In genomic region chr4:39205000-39205399, GRCh38 we compare ENCODE assay signal across 18 cellular contexts. TPM values are rescaled to one million over a fixed set of nuclear protein-coding genes. Genes with fewer than 3 reads are reported as not detected.
DNase-seq lines count a peak whose midpoint lies in the region; ATAC-seq and TF ChIP-seq lines count a peak whose summit lies in the region.
"Had no signal": no experiment of that assay in that cellular context is flagged by ENCODE, and none has a peak within 500 bp of the region (broad histone marks: within the 10 kb centered on the region; RNA-seq: fewer than 3 reads in every experiment).

No MANE protein-coding gene starts in this region.

- POLR2A ChIA-PET in AG04449 (lab: Yijun Ruan, JAX), result interaction anchor here (0.7 kb wide), 1 partner anchor 28 kb away, joined by 3 read pairs; no protein-coding TSS in a partner anchor

- DNase-seq in AG04449 (ENCODE audit: low read depth, low spot score), result peak; percentile 4
- peak; percentile 49 for DNase-seq in LNCaP clone FGC (ENCODE audit: low read depth)
- DNase-seq in erythroblast (lab: John Stamatoyannopoulos, UW), result peak; percentile 3 to 42
- no peak for DNase-seq in left lobe of liver (ENCODE audit: low spot score)
- no peak for DNase-seq in activated naive CD4-positive, alpha-beta T cell treated with Interleukin-2 at 50 U/mL for 16 hours
- DNase-seq in ureter (ENCODE audit: low spot score), result no peak
- DNase-seq in COLO668 (lab: John Stamatoyannopoulos, UW; ENCODE audit: unreplicated experiment), result no peak
- DNase-seq: AML-193, Caco-2, DMS153, EL, NCI-H1436 treated with DMSO at 0.1 percent for 48 hours, NCI-H2081, NCI-H748 treated with DMSO at 0.1 percent for 48 hours, PC-3 had no signal

- CTCF ChIA-PET in AG04449 (lab: Yijun Ruan, JAX), result no interaction called here

- TF ChIP-seq CTCF in AG04449 (IDR thresholded peaks at IDR 0.05; ENCODE audit: insufficient read depth, low read length, missing control alignments), result no peak
- no peak for TF ChIP-seq CTCF in LNCaP clone FGC (IDR thresholded peaks at IDR 0.05; ENCODE audit: control insufficient read depth, extremely low read depth, insufficient read depth)

- H3K4me3 ChIP-seq in AG04449 (ENCODE audit: low read depth, low read length) (no peak overlapping the region), LNCaP clone FGC (ENCODE audit: low read depth, low read length) (no peak overlapping the region)
- H3K4me3 ChIP-seq: HAP-1, K562, SJSA1 had no signal

- no peak for TF ChIP-seq POLR2A in erythroblast (IDR thresholded peaks at IDR 0.05; ENCODE audit: low read length)

- peak; percentile 93 for ATAC-seq in left lobe of liver
- ATAC-seq: K562, PC-3 had no signal

RNA-seq across cellular contexts. Expression of gene WDR19, which starts 22.7 kb away (rescaled TPM):
- total RNA-seq in left lobe of liver, result 24.9 TPM
- 25.1 TPM for total RNA-seq in ureter

Comparison
In these comparisons a context has a peak if more than half of its experiments do, and no peak if none do; other contexts are left out.
1. DNase-seq: peak in AG04449 (single experiment), LNCaP clone FGC (single experiment) and erythroblast (2 of 2); none in left lobe of liver (single experiment), activated naive CD4-positive, alpha-beta T cell treated with Interleukin-2 at 50 U/mL for 16 hours (single experiment), ureter (single experiment) and COLO668 (single experiment).